ENCODE assay signal across 13 cellular contexts in the genomic region with DNA sequence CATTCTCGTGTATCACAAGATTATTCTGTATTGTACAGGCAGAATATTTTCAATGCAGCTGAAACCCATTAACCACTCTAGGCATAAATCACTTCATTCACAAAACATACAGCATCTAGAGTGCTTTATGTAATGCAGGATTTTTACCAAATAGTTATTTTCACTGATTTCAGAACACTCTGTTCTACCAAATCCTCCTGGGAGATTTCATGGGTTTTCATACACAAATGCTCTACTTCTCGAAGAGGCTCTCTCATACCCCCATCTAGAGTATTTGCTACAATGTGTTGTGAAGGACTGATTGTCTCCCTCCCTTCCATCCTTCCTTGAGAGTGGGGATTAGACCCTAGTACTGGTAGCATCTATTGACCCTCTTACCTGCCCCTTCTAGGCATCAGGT.
DNase-seq lines count a peak whose midpoint lies in the region; ATAC-seq and TF ChIP-seq lines count a peak whose summit lies in the region.
"Had no signal": no experiment of that assay in that cellular context is flagged by ENCODE, and none has a peak within 500 bp of the region (broad histone marks: within the 10 kb centered on the region; RNA-seq: fewer than 3 reads in every experiment).

No MANE protein-coding gene starts in this region.

- no peak overlapping the region for H3K27ac Mint-ChIP-seq in MCF 10A (ENCODE audit: low read depth, unreplicated experiment)
- no peak overlapping the region for H3K27ac Mint-ChIP-seq in T-helper 2 cell treated with Interferon-gamma antibody and Interleukin-4, amounts not matched to agents 5 μg/mL and 100 μg/mL, for 36 hours
- H3K27ac Mint-ChIP-seq: B cell had no signal

- intact Hi-C loops in left ventricle myocardium superior (cut with micrococcal nuclease) (no loop called here), Right ventricle myocardium superior (cut with DNase I) (no loop called here), MCF 10A (cut with micrococcal nuclease) (no loop called here)

- peak; percentile 35 for ATAC-seq in left ventricle myocardium superior
- ATAC-seq in Right ventricle myocardium superior (ENCODE audit: poor library complexity) = no peak
- ATAC-seq: HepG2 had no signal

- POLR2A ChIA-PET in MCF 10A (lab: Yijun Ruan, JAX) = no interaction called here

- CTCF ChIA-PET in MCF 10A (lab: Yijun Ruan, JAX) = interaction anchor here (0.6 kb wide), 1 partner anchor 332 kb away, joined by 3 read pairs; no protein-coding TSS in a partner anchor

- no peaks in the 10 kb centered on the region for H3K4me1 Mint-ChIP-seq in MCF 10A (ENCODE audit: insufficient read depth, unreplicated experiment)
- peaks cover 7% of the 10 kb centered on the region for H3K4me1 Mint-ChIP-seq in T-helper 2 cell treated with Interferon-gamma antibody and Interleukin-4, amounts not matched to agents 5 μg/mL and 100 μg/mL, for 36 hours (ENCODE audit: low read depth)
- H3K4me1 Mint-ChIP-seq: B cell, H9 had no signal

- BruUV-seq in MCF 10A (replicated peaks; lab: Mats Ljungman, UMichigan) = no TSS peak

- no peaks in the 10 kb centered on the region for H3K36me3 Mint-ChIP-seq in MCF 10A (ENCODE audit: insufficient read depth, unreplicated experiment)
- no peaks in the 10 kb centered on the region for H3K36me3 Mint-ChIP-seq in T-helper 2 cell treated with Interferon-gamma antibody and Interleukin-4, amounts not matched to agents 5 μg/mL and 100 μg/mL, for 36 hours (ENCODE audit: low read depth)

- no peak for TF ChIP-seq CTCF in MCF 10A (IDR thresholded peaks at IDR 0.05; ENCODE audit: unreplicated experiment)

- H3K4me1 ChIP-seq in adipocyte (ENCODE audit: control insufficient read depth, insufficient read depth, low read length) = peaks cover 47% of the 10 kb centered on the region
- H3K4me1 ChIP-seq: BLaER1 treated with 17β-estradiol and CSF1 and Interleukin-3, amounts not matched to agents 10 nM and 100 nM had no signal

- H3K9me3 ChIP-seq in adipocyte (ENCODE audit: control insufficient read depth, low read length) = no peaks in the 10 kb centered on the region
- H3K9me3 ChIP-seq: BLaER1 treated with 17β-estradiol and CSF1 and Interleukin-3, amounts not matched to agents 10 nM and 100 nM had no signal

- DNase-seq in left ventricle myocardium superior = no peak
- DNase-seq in Right ventricle myocardium superior = no peak
- no peak for DNase-seq in adipocyte (ENCODE audit: low read depth)
- DNase-seq in inferior parietal cortex (ENCODE audit: extremely low spot score) = peak; percentile 8
- DNase-seq in MCF 10A (ENCODE audit: unreplicated experiment) = no peak
- no peak for DNase-seq in T-helper 2 cell treated with Interferon-gamma antibody and Interleukin-4, amounts not matched to agents 5 μg/mL and 100 μg/mL, for 36 hours (ENCODE audit: low spot score)
- DNase-seq in T-helper 1 cell = no peak
- DNase-seq: CD8-positive, alpha-beta memory T cell; COR-L47; H9 had no signal

- no peaks in the 10 kb centered on the region for H3K36me3 ChIP-seq in adipocyte (ENCODE audit: control insufficient read depth, insufficient read depth, low read length, severe bottlenecking)
- H3K36me3 ChIP-seq: BLaER1 treated with 17β-estradiol and CSF1 and Interleukin-3, amounts not matched to agents 10 nM and 100 nM had no signal

- H3K9ac ChIP-seq in adipocyte (ENCODE audit: low read length) = peak overlapping the region; percentile 39
- H3K9ac ChIP-seq: BLaER1 treated with 17β-estradiol and CSF1 and Interleukin-3, amounts not matched to agents 10 nM and 100 nM had no signal

- H3K4me3 Mint-ChIP-seq in MCF 10A (ENCODE audit: unreplicated experiment) = no peak overlapping the region
- no peak overlapping the region for H3K4me3 Mint-ChIP-seq in T-helper 2 cell treated with Interferon-gamma antibody and Interleukin-4, amounts not matched to agents 5 μg/mL and 100 μg/mL, for 36 hours
- H3K4me3 Mint-ChIP-seq: B cell; CD8-positive, alpha-beta memory T cell; H9 had no signal

- no peaks in the 10 kb centered on the region for H3K27me3 ChIP-seq in adipocyte (replicated peaks; ENCODE audit: control insufficient read depth, insufficient read depth, low read length)
- H3K27me3 ChIP-seq: BLaER1 treated with 17β-estradiol and CSF1 and Interleukin-3, amounts not matched to agents 10 nM and 100 nM had no signal

- no peaks in the 10 kb centered on the region for H3K9me3 Mint-ChIP-seq in MCF 10A (ENCODE audit: unreplicated experiment)
- H3K9me3 Mint-ChIP-seq in T-helper 2 cell treated with Interferon-gamma antibody and Interleukin-4, amounts not matched to agents 5 μg/mL and 100 μg/mL, for 36 hours = no peaks in the 10 kb centered on the region
- H3K9me3 Mint-ChIP-seq: CD8-positive, alpha-beta memory T cell; H9 had no signal

- H3K4me3 ChIP-seq in adipocyte (ENCODE audit: low read length) = peak overlapping the region; percentile 23
- H3K4me3 ChIP-seq: BLaER1 treated with 17β-estradiol and CSF1 and Interleukin-3, amounts not matched to agents 10 nM and 100 nM had no signal

- no peaks in the 10 kb centered on the region for H3K27me3 Mint-ChIP-seq in MCF 10A (ENCODE audit: insufficient read depth, unreplicated experiment)
- H3K27me3 Mint-ChIP-seq in T-helper 2 cell treated with Interferon-gamma antibody and Interleukin-4, amounts not matched to agents 5 μg/mL and 100 μg/mL, for 36 hours (ENCODE audit: low read depth) = no peaks in the 10 kb centered on the region
- H3K27me3 Mint-ChIP-seq: B cell; CD8-positive, alpha-beta memory T cell had no signal
